8 cellular contexts compared by ENCODE assay signal in genomic region chr3:188947401-188947982, GRCh38.
A peak's percentile ranks its signal among the peaks of the same experiment; 100 is the strongest.
DNase-seq lines count a peak whose midpoint lies in the region; ATAC-seq and TF ChIP-seq lines count a peak whose summit lies in the region.

No MANE protein-coding gene starts in this region.

- H2AFZ ChIP-seq in GM23338, result peak overlapping the region; percentile 78

- peak; percentile 92 for DNase-seq in A673 (ENCODE audit: low spot score)
- DNase-seq in GM23338 (ENCODE audit: low spot score), result peak; percentile 94
- DNase-seq in NCI-H524 (lab: John Stamatoyannopoulos, UW), result peak; percentile 91 to 96
- DNase-seq in MCF 10A (ENCODE audit: unreplicated experiment), result peak; percentile 94
- DNase-seq in psoas muscle, result peak; percentile 88 to 94

- no peaks in the 10 kb centered on the region for H3K9me3 ChIP-seq in A673 (ENCODE audit: low read depth, low read length, poor library complexity, severe bottlenecking)
- H3K9me3 ChIP-seq in iPS-15b (ENCODE audit: control insufficient read depth, insufficient read depth, low read length), result no peaks in the 10 kb centered on the region
- no peaks in the 10 kb centered on the region for H3K9me3 ChIP-seq in psoas muscle

- peaks cover 5% of the 10 kb centered on the region for H3K27me3 Mint-ChIP-seq in GM23338 (ENCODE audit: insufficient read depth, low read depth, poor library complexity)
- no peaks in the 10 kb centered on the region for H3K27me3 Mint-ChIP-seq in MCF 10A (ENCODE audit: insufficient read depth, unreplicated experiment)

- BruUV-seq in A673 (replicated peaks; lab: Mats Ljungman, UMichigan) (no TSS peak), MCF 10A (replicated peaks; lab: Mats Ljungman, UMichigan) (no TSS peak)

- H3K4me3 Mint-ChIP-seq in GM23338 (peak overlapping the region; percentile 81), MCF 10A (ENCODE audit: unreplicated experiment) (peak overlapping the region; percentile 71)

- no peaks in the 10 kb centered on the region for H3K36me3 ChIP-seq in A673 (ENCODE audit: insufficient read depth, low read length, poor library complexity, severe bottlenecking)
- H3K36me3 ChIP-seq in GM23338 (ENCODE audit: insufficient read depth), result no peaks in the 10 kb centered on the region
- H3K36me3 ChIP-seq in iPS-15b (ENCODE audit: control insufficient read depth, insufficient read depth, low read length), result no peaks in the 10 kb centered on the region
- no peaks in the 10 kb centered on the region for H3K36me3 ChIP-seq in psoas muscle (ENCODE audit: insufficient read depth in 1 of 2, low read depth in 1 of 2)

- H3K4me2 ChIP-seq in GM23338, result peak overlapping the region; percentile 77

- H3K9me3 Mint-ChIP-seq in GM23338 (no peaks in the 10 kb centered on the region), MCF 10A (ENCODE audit: unreplicated experiment) (peaks cover 5% of the 10 kb centered on the region)

- no peaks in the 10 kb centered on the region for H3K79me2 ChIP-seq in GM23338 (replicated peaks; ENCODE audit: insufficient read depth)

- peak overlapping the region; percentile 32 for H3K9ac ChIP-seq in iPS-15b (ENCODE audit: low read depth, low read length)

- H3K9me2 ChIP-seq in GM23338 (ENCODE audit: insufficient read depth), result no peaks in the 10 kb centered on the region; the same call in 1 of the 2 replicates

- peak; percentile 86 for ATAC-seq in GM23338
- ATAC-seq in psoas muscle, result peak; percentile 83 to 86 (median 86)
- ATAC-seq in HG02970 (IDR thresholded peaks at IDR 0.05; ENCODE audit: low FRiP score, unreplicated experiment), result no peak
- no peak for ATAC-seq in HG02798 (IDR thresholded peaks at IDR 0.05; ENCODE audit: poor library complexity, unreplicated experiment)

- TF ChIP-seq CTCF in A673 (conservative IDR thresholded peaks at IDR 0.05; ENCODE audit: low read depth, low read length) (peak; percentile 34; the same call in 1 of the 2 replicates), GM23338 (conservative IDR thresholded peaks at IDR 0.05; ENCODE audit: low read depth in 2 of 2) (peak; percentile 30 to 45; a peak in 3 of 4 replicates), MCF 10A (IDR thresholded peaks at IDR 0.05; ENCODE audit: unreplicated experiment) (peak; percentile 46), psoas muscle (IDR thresholded peaks at IDR 0.05) (peak; percentile 52)

- H3K27me3 ChIP-seq in A673 (replicated peaks; ENCODE audit: insufficient read depth, low read depth, low read length, poor library complexity) (no peaks in the 10 kb centered on the region), GM23338 (ENCODE audit: insufficient read depth) (no peaks in the 10 kb centered on the region), iPS-15b (ENCODE audit: control insufficient read depth, insufficient read depth, low read length) (peaks cover 5% of the 10 kb centered on the region), psoas muscle (ENCODE audit: insufficient read depth in 3 of 3, low read length in 2 of 3) (no peaks in the 10 kb centered on the region)

- H3K4me1 Mint-ChIP-seq in GM23338 (peaks cover 19% of the 10 kb centered on the region), MCF 10A (ENCODE audit: insufficient read depth, unreplicated experiment) (peaks cover 60% of the 10 kb centered on the region)

- H3K27ac ChIP-seq in A673 (ENCODE audit: low read depth, low read length, poor library complexity, severe bottlenecking) (peak overlapping the region; percentile 82), GM23338 (ENCODE audit: low read depth) (peak overlapping the region; percentile 98), psoas muscle (peak overlapping the region; percentile 94)

- POLR2A ChIA-PET in A673 (lab: Charles Lee; ENCODE audit: low non-redundant PET) (interaction anchor here (0.6 kb wide), 2 partner anchors 233 to 234 kb away, joined by 3 read pairs; no protein-coding TSS in a partner anchor), MCF 10A (lab: Yijun Ruan, JAX) (interaction anchor here (0.5 to 13.3 kb wide), 43 partner anchors 12 to 1209 kb away, joined by 3 to 252 read pairs (median 5); partner anchors contain the start of gene BCL6)

- H3K36me3 Mint-ChIP-seq in GM23338 (ENCODE audit: low read depth) (peaks cover 2% of the 10 kb centered on the region; the same call in 1 of the 3 replicates), MCF 10A (ENCODE audit: insufficient read depth, unreplicated experiment) (no peaks in the 10 kb centered on the region)

- H3K4me1 ChIP-seq in A673 (ENCODE audit: insufficient read depth, low read length, poor library complexity, severe bottlenecking), result peaks cover 19% of the 10 kb centered on the region
- H3K4me1 ChIP-seq in GM23338 (ENCODE audit: insufficient read depth), result peaks cover 14% of the 10 kb centered on the region
- peaks cover 9% of the 10 kb centered on the region for H3K4me1 ChIP-seq in iPS-15b (ENCODE audit: control insufficient read depth, insufficient read depth, low read length)
- peaks cover 44% of the 10 kb centered on the region for H3K4me1 ChIP-seq in psoas muscle

- no peaks in the 10 kb centered on the region for H4K20me1 ChIP-seq in GM23338 (replicated peaks; ENCODE audit: insufficient read depth)

- H3K4me3 ChIP-seq in A673 (ENCODE audit: low read depth, low read length, poor library complexity, severe bottlenecking) (peak overlapping the region; percentile 48), GM23338 (peak overlapping the region; percentile 72), iPS-15b (ENCODE audit: low read depth, low read length) (peak overlapping the region; percentile 74), psoas muscle (peak overlapping the region; percentile 53)

- CTCF ChIA-PET in A673 (lab: Charles Lee), result interaction anchor here (0.8 to 1.5 kb wide), 3 partner anchors 94 to 1209 kb away, joined by 3 to 7 read pairs (median 4); no protein-coding TSS in a partner anchor
- CTCF ChIA-PET in MCF 10A (lab: Yijun Ruan, JAX), result interaction anchor here (0.6 to 14.5 kb wide), 12 partner anchors 33 to 1209 kb away, joined by 3 to 240 read pairs (median 3); no protein-coding TSS in a partner anchor

- H3F3A ChIP-seq in GM23338 (replicated peaks; ENCODE audit: low read depth), result no peaks in the 10 kb centered on the region

- intact Hi-C loops in A673 (cut with micrococcal nuclease; ENCODE audit: unreplicated experiment), result no loop called here
- intact Hi-C loops in MCF 10A (cut with micrococcal nuclease), result loop anchor here (1.0 to 5.0 kb wide), 2 partner anchors 47 to 660 kb away; no protein-coding TSS in a partner anchor
- intact Hi-C loops in psoas muscle (cut with DNase I), result loop anchor here (5.0 to 10.0 kb wide), 3 partner anchors 265 to 593 kb away; no protein-coding TSS in a partner anchor

- H3K27ac Mint-ChIP-seq in GM23338, result peak overlapping the region; percentile 88; the same call in 1 of the 2 replicates
- peak overlapping the region; percentile 96 for H3K27ac Mint-ChIP-seq in MCF 10A (ENCODE audit: low read depth, unreplicated experiment)

- 0 to 4% (median 1%) methylated on average over 33 of the region's 33 CpGs for WGBS in psoas muscle, 3 donors

TF ChIP-seq in GM23338, 12 proteins besides CTCF, POLR2A, EP300 and RAD21:
- TF ChIP-seq ETS1 (IDR thresholded peaks at IDR 0.05), result 0 out of 2 replicates have a peak, but pooled peaks have one; percentile 17
- peak; percentile 43; the same call in 1 of the 2 replicates for TF ChIP-seq CREB1 (CRISPR knock-in tag; IDR thresholded peaks at IDR 0.05; ENCODE audit: low read depth)
- no peak for TF ChIP-seq ZNF331 (CRISPR knock-in tag; IDR thresholded peaks at IDR 0.05; ENCODE audit: low read depth)
- no peak for TF ChIP-seq EZH2 (IDR thresholded peaks at IDR 0.05; ENCODE audit: low read depth, unreplicated experiment)
- no peak for TF ChIP-seq JUNB (IDR thresholded peaks at IDR 0.05; ENCODE audit: unreplicated experiment)
- TF ChIP-seq POLR2AphosphoS5 (IDR thresholded peaks at IDR 0.05; ENCODE audit: low read depth), result no peak

Comparison
In these comparisons a context has a peak if more than half of its experiments do, and no peak if none do; other contexts are left out.
1. ATAC-seq: peak in GM23338 (single experiment) and psoas muscle (4 of 4); none in HG02970 (single experiment) and HG02798 (single experiment).
2. Peak in every context shown above with its lines, with median percentiles within 50 percentile points of each other: DNase-seq, H3K27ac ChIP-seq, H3K4me3 ChIP-seq and CTCF ChIP-seq.